In genomic region chr9:85514256-85514655, GRCh38 we compare ENCODE assay signal across 20 cellular contexts.
DNase-seq lines count a peak whose midpoint lies in the region; ATAC-seq and TF ChIP-seq lines count a peak whose summit lies in the region.
"Had no signal": no experiment of that assay in that cellular context is flagged by ENCODE, and none has a peak within 500 bp of the region (broad histone marks: within the 10 kb centered on the region; RNA-seq: fewer than 3 reads in every experiment).

No MANE protein-coding gene starts in this region.

- H2BK5ac ChIP-seq in neuronal stem cell (ENCODE audit: low read length), result no peak overlapping the region

- H2BK12ac ChIP-seq in neuronal stem cell (ENCODE audit: low read length), result no peak overlapping the region

- no peak overlapping the region for H3K27ac Mint-ChIP-seq in WTC11
- H3K27ac Mint-ChIP-seq: H9 had no signal

- H2AK5ac ChIP-seq in neuronal stem cell (ENCODE audit: low read depth, low read length), result no peak overlapping the region

- no peak overlapping the region for H3K23ac ChIP-seq in neuronal stem cell (ENCODE audit: low read depth, low read length, poor library complexity)

- peak overlapping the region; percentile 86 for H2AFZ ChIP-seq in neuronal stem cell (ENCODE audit: low read length)

- no peak overlapping the region for H3K4me3 ChIP-seq in H7 (ENCODE audit: insufficient read depth, low read depth, low read length)
- no peak overlapping the region for H3K4me3 ChIP-seq in neuronal stem cell (ENCODE audit: low read length in 2 of 2)
- no peak overlapping the region for H3K4me3 ChIP-seq in left ventricle myocardium inferior
- H3K4me3 ChIP-seq: A549, Peyer's patch had no signal

- H2BK15ac ChIP-seq in neuronal stem cell (ENCODE audit: low read length), result no peak overlapping the region

- peak; percentile 74 for ATAC-seq in WTC11
- peak; percentile 88 for ATAC-seq in foreskin keratinocyte
- no peak for ATAC-seq in GM21390 (IDR thresholded peaks at IDR 0.05; ENCODE audit: unreplicated experiment)
- ATAC-seq: A549, SK-N-SH treated with all-trans-retinoic acid at 6 μM for 48 hours had no signal

- H3K4me1 Mint-ChIP-seq in WTC11, result peaks cover 9% of the 10 kb centered on the region

- no peak overlapping the region for H3K18ac ChIP-seq in neuronal stem cell (ENCODE audit: low read length)

- H3K36me3 ChIP-seq in H7 (replicated peaks; ENCODE audit: control insufficient read depth, insufficient read depth, low read length), result no peaks in the 10 kb centered on the region
- H3K36me3 ChIP-seq in neuronal stem cell (replicated peaks in 1 of 2; ENCODE audit: control insufficient read depth in 2 of 2, insufficient read depth in 2 of 2, low read length in 2 of 2), result no peaks in the 10 kb centered on the region
- no peaks in the 10 kb centered on the region for H3K36me3 ChIP-seq in left ventricle myocardium inferior
- H3K36me3 ChIP-seq: Peyer's patch had no signal

- H3K9me3 ChIP-seq in neuronal stem cell (replicated peaks in 1 of 2; ENCODE audit: control insufficient read depth in 2 of 2, insufficient read depth in 1 of 2, low read depth in 1 of 2, low read length in 2 of 2) (no peaks in the 10 kb centered on the region), left ventricle myocardium inferior (replicated peaks) (no peaks in the 10 kb centered on the region)
- H3K9me3 ChIP-seq: A549, Peyer's patch had no signal

- H3K27me3 Mint-ChIP-seq in WTC11 (ENCODE audit: low read depth), result peaks cover 4% of the 10 kb centered on the region; the same call in 1 of the 2 replicates

- intact Hi-C loops in left ventricle myocardium inferior (cut with micrococcal nuclease), result no loop called here

- H4K91ac ChIP-seq in neuronal stem cell (ENCODE audit: low read depth, low read length, poor library complexity), result no peak overlapping the region

- H3K4me2 ChIP-seq in neuronal stem cell (ENCODE audit: insufficient read depth, low read length, poor library complexity, severe bottlenecking), result no peak overlapping the region
- H3K4me2 ChIP-seq: A549 had no signal

- H3K27me3 ChIP-seq in H7 (ENCODE audit: control insufficient read depth, insufficient read depth, low read length) (no peaks in the 10 kb centered on the region), foreskin keratinocyte (peaks cover 24% of the 10 kb centered on the region), neuronal stem cell (ENCODE audit: control insufficient read depth in 3 of 3, insufficient read depth in 3 of 3, low read depth in 1 of 3, low read length in 3 of 3) (no peaks in the 10 kb centered on the region), left ventricle myocardium inferior (ENCODE audit: low read depth) (peaks cover 25% of the 10 kb centered on the region)
- H3K27me3 ChIP-seq: Peyer's patch had no signal

- H3K4me3 Mint-ChIP-seq in WTC11, result no peak overlapping the region
- H3K4me3 Mint-ChIP-seq: H9 had no signal

- no peak overlapping the region for H3K9ac ChIP-seq in neuronal stem cell (ENCODE audit: low read depth, low read length, poor library complexity)

- DNase-seq in H7 (peak; percentile 53), WTC11 (ENCODE audit: low spot score) (no peak), foreskin keratinocyte (peak; percentile 82 to 91), neuronal stem cell (ENCODE audit: low spot score) (no peak), left ventricle myocardium inferior (no peak), NCI-H1417 treated with DMSO at 0.1 percent for 48 hours (lab: John Stamatoyannopoulos, UW) (no peak)
- DNase-seq: C1 segment of cervical spinal cord, DND-41, GF-D8, H9, KBM-7, NCI-H1092, NCI-H1694, NCI-H2227 treated with DMSO at 0.1 percent for 48 hours, NCI-H524, Peyer's patch, SHP77 treated with DMSO at 0.1 percent for 48 hours had no signal

- H4K8ac ChIP-seq in neuronal stem cell (ENCODE audit: low read depth, low read length), result no peak overlapping the region

- no CpG with 5 or more reads among the region's 8 CpGs for WGBS in neuronal stem cell (ENCODE audit: extremely low coverage in 2 of 2, insufficient read length in 2 of 2, insufficient replicate concordance in 1 of 2), 2 donors

- no peak overlapping the region for H3K14ac ChIP-seq in neuronal stem cell (ENCODE audit: low read length)

- H3K27ac ChIP-seq in foreskin keratinocyte (no peak overlapping the region), neuronal stem cell (replicated peaks; ENCODE audit: low read length) (no peak overlapping the region), left ventricle myocardium inferior (replicated peaks) (no peak overlapping the region)
- H3K27ac ChIP-seq: A549, Peyer's patch had no signal

- no peaks in the 10 kb centered on the region for H3K36me3 Mint-ChIP-seq in WTC11

- no peak overlapping the region for H3K4ac ChIP-seq in neuronal stem cell (ENCODE audit: low read length)

- CTCF ChIA-PET in WTC11 (lab: Charles Lee), result interaction anchor here (0.8 kb wide), 1 partner anchor 11 kb away, joined by 3 read pairs; no protein-coding TSS in a partner anchor

- POLR2A ChIA-PET in WTC11 (lab: Charles Lee), result interaction anchor here (0.5 kb wide), 1 partner anchor 44 kb away, joined by 4 read pairs; no protein-coding TSS in a partner anchor

- TF ChIP-seq CTCF in WTC11 (IDR thresholded peaks at IDR 0.05) (no peak), foreskin keratinocyte (conservative IDR thresholded peaks at IDR 0.05) (no peak), left ventricle myocardium inferior (IDR thresholded peaks at IDR 0.05; ENCODE audit: borderline replicate concordance) (no peak)

- peaks cover 10% of the 10 kb centered on the region for H3K4me1 ChIP-seq in foreskin keratinocyte
- peaks cover 0 to 9% of the 10 kb centered on the region in 2 donors for H3K4me1 ChIP-seq in neuronal stem cell (ENCODE audit: control insufficient read depth in 2 of 2, insufficient read depth in 1 of 2, low read depth in 1 of 2, low read length in 2 of 2)
- H3K4me1 ChIP-seq in left ventricle myocardium inferior, result no peaks in the 10 kb centered on the region
- H3K4me1 ChIP-seq: A549, Peyer's patch had no signal

- H2BK120ac ChIP-seq in neuronal stem cell (ENCODE audit: low read depth, low read length), result no peak overlapping the region

- H3K9me3 Mint-ChIP-seq in WTC11, result no peaks in the 10 kb centered on the region
- H3K9me3 Mint-ChIP-seq: H9 had no signal

- no peaks in the 10 kb centered on the region for H3K79me1 ChIP-seq in neuronal stem cell (ENCODE audit: low read depth, low read length)

TF ChIP-seq in WTC11, 78 proteins besides CTCF, POLR2A, EP300 and RAD21:
- no peak for TF ChIP-seq PREB (CRISPR knock-in tag; IDR thresholded peaks at IDR 0.05; ENCODE audit: borderline replicate concordance)
- TF ChIP-seq ZNF671 (CRISPR knock-in tag; IDR thresholded peaks at IDR 0.05), result no peak
- TF ChIP-seq CBFB (CRISPR knock-in tag; IDR thresholded peaks at IDR 0.05; ENCODE audit: low read depth), result no peak
- TF ChIP-seq MAX (CRISPR knock-in tag; IDR thresholded peaks at IDR 0.05), result no peak
- TF ChIP-seq ESRRA (CRISPR knock-in tag; IDR thresholded peaks at IDR 0.05; ENCODE audit: borderline replicate concordance), result no peak
- TF ChIP-seq ELF4 (CRISPR knock-in tag; IDR thresholded peaks at IDR 0.05; ENCODE audit: low read depth), result no peak
- TF ChIP-seq ZNF416 (CRISPR knock-in tag; IDR thresholded peaks at IDR 0.05), result no peak
- no peak for TF ChIP-seq ZNF396 (CRISPR knock-in tag; IDR thresholded peaks at IDR 0.05; ENCODE audit: borderline replicate concordance)
- no peak for TF ChIP-seq ATF6 (CRISPR knock-in tag; IDR thresholded peaks at IDR 0.05)
TF ChIP-seq in WTC11: peak in this region for 0.

Comparison
In these comparisons a context has a peak if more than half of its experiments do, and no peak if none do; other contexts are left out.
1. DNase-seq: peak in H7 (single experiment) and foreskin keratinocyte (2 of 2); none in WTC11 (single experiment), neuronal stem cell (single experiment), left ventricle myocardium inferior (single experiment) and NCI-H1417 treated with DMSO at 0.1 percent for 48 hours (single experiment).